In genomic region chr6:144585217-144585814, GRCh38 we compare ENCODE assay signal across 9 cellular contexts.
DNase-seq lines count a peak whose midpoint lies in the region; ATAC-seq, FAIRE-seq and TF ChIP-seq lines count a peak whose summit lies in the region.
"Had no signal": no experiment of that assay in that cellular context is flagged by ENCODE, and none has a peak within 500 bp of the region (broad histone marks: within the 10 kb centered on the region; RNA-seq: fewer than 3 reads in every experiment).

No MANE protein-coding gene starts in this region.

- no peaks in the 10 kb centered on the region for H3K23me2 ChIP-seq in H1 (ENCODE audit: low read depth, low read length)

- H3K18ac ChIP-seq in H1 (ENCODE audit: extremely low read depth, low read length) = no peak overlapping the region

- peak overlapping the region; percentile 14; the same call in 1 of the 2 replicates for H3K4me3 ChIP-seq in HUES6 (ENCODE audit: low read depth, low read length)
- peak overlapping the region in 1 of 4 experiments; percentile 52; a peak in 2 of 8 replicates for H3K4me3 ChIP-seq in H1 (ENCODE audit: extremely low read depth in 1 of 4, insufficient read depth in 2 of 4, low read depth in 3 of 4, low read length in 4 of 4)
- H3K4me3 ChIP-seq: SJSA1 had no signal

- DNase-seq in Calu3 (peak; percentile 9), OCI-M1 (lab: John Stamatoyannopoulos, UW) (peak; percentile 90), H1 (ENCODE audit: low read depth in 1 of 2, low spot score in 2 of 2) (no peak), nephron progenitor cell (no peak), GM12892 (ENCODE audit: insufficient read length) (no peak)
- DNase-seq in stimulated activated effector memory CD8-positive, alpha-beta T cell treated with anti-CD3 and anti-CD28 coated beads, Interleukin-12 subunit alpha, Interleukin-12 subunit beta, amount 100 ng/mL, for 72 hours (ENCODE audit: low spot score in 2 of 2) = no peak

- FAIRE-seq in H1 (lab: Jason Lieb, UNC) = peak; percentile 52
- FAIRE-seq in GM12892 (lab: Jason Lieb, UNC) = no peak

- no peak overlapping the region for H2AFZ ChIP-seq in H1 (ENCODE audit: low read length)

- TF ChIP-seq RAD21 in H1 (IDR thresholded peaks at IDR 0.05 in 1 of 2, conservative IDR thresholded peaks at IDR 0.05 in 1 of 2; ENCODE audit: low read depth in 2 of 2, low read length in 2 of 2) = peak; percentile 95 to 96

- H3K27me3 ChIP-seq in HUES6 (ENCODE audit: control insufficient read depth, insufficient read depth, low read length) (no peaks in the 10 kb centered on the region), H1 (replicated peaks in 1 of 4; ENCODE audit: control insufficient read depth in 3 of 4, extremely low read depth in 1 of 4, insufficient read depth in 3 of 4, low read length in 3 of 4) (no peaks in the 10 kb centered on the region)
- H3K27me3 ChIP-seq: SJSA1 had no signal

- no peak overlapping the region for H2BK15ac ChIP-seq in H1 (ENCODE audit: low read length)

- H3K4me2 ChIP-seq in H1 (ENCODE audit: insufficient read depth in 1 of 2, low read depth in 2 of 2, low read length in 2 of 2) = peak overlapping the region in 1 of 2 experiments; percentile 56; a peak in 1 of 4 replicates

- no peak for ATAC-seq in GM19351 (IDR thresholded peaks at IDR 0.05; ENCODE audit: unreplicated experiment)
- no peak for ATAC-seq in stimulated activated effector memory CD8-positive, alpha-beta T cell treated with anti-CD3 and anti-CD28 coated beads, Interleukin-12 subunit alpha, Interleukin-12 subunit beta, amount 100 ng/mL, for 72 hours

- 8% methylated on average over 3 of the region's 3 CpGs; no CpG with 5 or more reads in 1 of the 2 experiments for WGBS in H1 (ENCODE audit: extremely low coverage in 1 of 2, insufficient coverage in 1 of 2, insufficient read length in 1 of 2, insufficient replicate concordance in 2 of 2, low coverage in 1 of 2, low lambda C conversion rate in 2 of 2, missing lambda C conversion rate in 1 of 2), 2 experiments

- H3K4me1 Mint-ChIP-seq in Calu3 (ENCODE audit: low read depth, unreplicated experiment) (no peaks in the 10 kb centered on the region), nephron progenitor cell (peaks cover 19% of the 10 kb centered on the region)
- H3K4me1 Mint-ChIP-seq in stimulated activated effector memory CD8-positive, alpha-beta T cell treated with anti-CD3 and anti-CD28 coated beads, Interleukin-12 subunit alpha, Interleukin-12 subunit beta, amount 100 ng/mL, for 72 hours = peaks cover 36% of the 10 kb centered on the region

- no peak overlapping the region for H3K14ac ChIP-seq in H1 (ENCODE audit: insufficient read length)

- H3K56ac ChIP-seq in H1 (replicated peaks; ENCODE audit: insufficient read length, low read depth, low read length) = no peak overlapping the region

- H3K9ac ChIP-seq in HUES6 (ENCODE audit: low read length) (no peak overlapping the region), H1 (replicated peaks in 1 of 4; ENCODE audit: extremely low read depth in 1 of 4, low read depth in 3 of 4, low read length in 3 of 4) (no peak overlapping the region)

- H3K27ac ChIP-seq in HUES6 (ENCODE audit: low read depth, low read length) (no peak overlapping the region), H1 (ENCODE audit: low read depth, low read length) (no peak overlapping the region)
- H3K27ac ChIP-seq: SJSA1 had no signal

- H3K4me1 ChIP-seq in HUES6 (ENCODE audit: control insufficient read depth, insufficient read depth, low read length) (peaks cover 26% of the 10 kb centered on the region), H1 (replicated peaks in 1 of 4; ENCODE audit: control insufficient read depth in 3 of 4, insufficient read depth in 4 of 4, low read length in 3 of 4) (peaks cover 0 to 11% (median 5%) of the 10 kb centered on the region in 4 experiments; a peak in 5 of 7 replicates)
- H3K4me1 ChIP-seq: SJSA1 had no signal

- H4K20me1 ChIP-seq in H1 (replicated peaks in 1 of 2; ENCODE audit: control insufficient read depth in 1 of 2, insufficient read depth in 2 of 2, low read length in 2 of 2) = no peaks in the 10 kb centered on the region

- H3K36me3 ChIP-seq in HUES6 (ENCODE audit: control insufficient read depth, insufficient read depth, low read length) = no peaks in the 10 kb centered on the region
- H3K36me3 ChIP-seq in H1 (ENCODE audit: control insufficient read depth in 2 of 4, insufficient read depth in 4 of 4, low read length in 3 of 4) = peaks cover 0 to 3% (median 0%) of the 10 kb centered on the region in 4 experiments; a peak in 1 of 8 replicates

- H2BK5ac ChIP-seq in H1 (ENCODE audit: low read depth, low read length) = no peak overlapping the region

- BruUV-seq in Calu3 (replicated peaks; lab: Mats Ljungman, UMichigan) = no TSS peak

- POLR2A ChIA-PET in H1 (lab: Charles Lee; ENCODE audit: partially characterized antibody) = no interaction called here

- H2BK120ac ChIP-seq in H1 (replicated peaks; ENCODE audit: low read depth, low read length) = no peak overlapping the region

- no peak overlapping the region for H3K23ac ChIP-seq in H1 (ENCODE audit: insufficient read length)

- H2BK20ac ChIP-seq in H1 (ENCODE audit: low read length) = no peak overlapping the region

- intact Hi-C loops in Calu3 (cut with micrococcal nuclease; ENCODE audit: unreplicated experiment) = loop anchor here (1.0 to 10.0 kb wide), 5 partner anchors 189 to 627 kb away; no protein-coding TSS in a partner anchor

- H3K79me2 ChIP-seq in H1 (ENCODE audit: control insufficient read depth in 1 of 2, insufficient read depth in 2 of 2, low read length in 2 of 2) = peaks cover 0 to 24% of the 10 kb centered on the region in 2 experiments; a peak in 2 of 4 replicates

- no peak overlapping the region for H2BK12ac ChIP-seq in H1 (ENCODE audit: low read depth, low read length)

- H3K4me3 Mint-ChIP-seq in Calu3 (ENCODE audit: low read depth, unreplicated experiment) (no peak overlapping the region), nephron progenitor cell (no peak overlapping the region)
- H3K4me3 Mint-ChIP-seq in stimulated activated effector memory CD8-positive, alpha-beta T cell treated with anti-CD3 and anti-CD28 coated beads, Interleukin-12 subunit alpha, Interleukin-12 subunit beta, amount 100 ng/mL, for 72 hours = no peak overlapping the region

- H3K9me3 ChIP-seq in HUES6 (ENCODE audit: control insufficient read depth, insufficient read depth, low read depth, low read length) = no peaks in the 10 kb centered on the region
- H3K9me3 ChIP-seq in H1 (ENCODE audit: insufficient read depth in 2 of 2, low read depth in 1 of 2, low read length in 1 of 2) = no peaks in the 10 kb centered on the region
- H3K9me3 ChIP-seq: SJSA1 had no signal

- TF ChIP-seq CTCF in Calu3 (IDR thresholded peaks at IDR 0.05; ENCODE audit: unreplicated experiment) (peak; percentile 22), H1 (IDR thresholded peaks at IDR 0.05; ENCODE audit: control extremely low read depth in 1 of 3, insufficient read depth in 1 of 3, low read depth in 1 of 3, low read length in 3 of 3) (peak in 2 of 3 experiments; percentile 59 to 60; a peak in 3 of 4 replicates), nephron progenitor cell (IDR thresholded peaks at IDR 0.05) (peak; percentile 76)

- H3K4ac ChIP-seq in H1 (replicated peaks; ENCODE audit: insufficient read length, low read depth, low read length) = no peak overlapping the region

- no peak overlapping the region for H2AK5ac ChIP-seq in H1 (ENCODE audit: low read depth, low read length)

- TF ChIP-seq POLR2A in H1 (IDR thresholded peaks at IDR 0.05; ENCODE audit: control extremely low read depth in 1 of 2, low read depth in 2 of 2, low read length in 2 of 2) (no peak), GM12892 (IDR thresholded peaks at IDR 0.05; ENCODE audit: low read depth, low read length) (no peak)

- no peak overlapping the region for H4K8ac ChIP-seq in H1 (ENCODE audit: extremely low read depth, insufficient read depth, low read length)

- H3K79me1 ChIP-seq in H1 (ENCODE audit: low read depth, low read length) = no peaks in the 10 kb centered on the region

- no peak overlapping the region for H3K27ac Mint-ChIP-seq in Calu3 (ENCODE audit: unreplicated experiment)
- H3K27ac Mint-ChIP-seq in nephron progenitor cell = no peak overlapping the region
- no peak overlapping the region for H3K27ac Mint-ChIP-seq in stimulated activated effector memory CD8-positive, alpha-beta T cell treated with anti-CD3 and anti-CD28 coated beads, Interleukin-12 subunit alpha, Interleukin-12 subunit beta, amount 100 ng/mL, for 72 hours

- H4K91ac ChIP-seq in H1 (replicated peaks; ENCODE audit: insufficient read length, low read length) = no peak overlapping the region

- TF ChIP-seq EP300 in H1 (IDR thresholded peaks at IDR 0.05; ENCODE audit: borderline replicate concordance in 1 of 2, low read depth in 2 of 2, low read length in 2 of 2) = no peak

- no peaks in the 10 kb centered on the region for H3K36me3 Mint-ChIP-seq in Calu3 (ENCODE audit: insufficient read depth, unreplicated experiment)
- no peaks in the 10 kb centered on the region for H3K36me3 Mint-ChIP-seq in nephron progenitor cell (ENCODE audit: low read depth)
- no peaks in the 10 kb centered on the region for H3K36me3 Mint-ChIP-seq in stimulated activated effector memory CD8-positive, alpha-beta T cell treated with anti-CD3 and anti-CD28 coated beads, Interleukin-12 subunit alpha, Interleukin-12 subunit beta, amount 100 ng/mL, for 72 hours

- H4K5ac ChIP-seq in H1 (ENCODE audit: insufficient read length, low read depth, low read length) = no peak overlapping the region

- H3K9me3 Mint-ChIP-seq in Calu3 (ENCODE audit: low read depth, unreplicated experiment) (no peaks in the 10 kb centered on the region), nephron progenitor cell (no peaks in the 10 kb centered on the region)
- H3K9me3 Mint-ChIP-seq in stimulated activated effector memory CD8-positive, alpha-beta T cell treated with anti-CD3 and anti-CD28 coated beads, Interleukin-12 subunit alpha, Interleukin-12 subunit beta, amount 100 ng/mL, for 72 hours = no peaks in the 10 kb centered on the region

- H3K27me3 Mint-ChIP-seq in Calu3 (ENCODE audit: unreplicated experiment) (no peaks in the 10 kb centered on the region), nephron progenitor cell (ENCODE audit: low read depth, poor library complexity) (no peaks in the 10 kb centered on the region)

- CTCF ChIA-PET in Calu3 (lab: Charles Lee) (interaction anchor here (0.9 kb wide), 1 partner anchor 76 kb away, joined by 3 read pairs; no protein-coding TSS in a partner anchor), H1 (lab: Charles Lee; ENCODE audit: partially characterized antibody) (interaction anchor here (0.6 to 4.3 kb wide), 28 partner anchors 11 to 1048 kb away, joined by 3 to 15 read pairs (median 3); no protein-coding TSS in a partner anchor)

TF ChIP-seq in H1, 55 proteins besides CTCF, POLR2A, EP300 and RAD21 (continues in another document):
- TF ChIP-seq YY1 (IDR thresholded peaks at IDR 0.05; ENCODE audit: low read depth, low read length) = no peak
- TF ChIP-seq TBP (IDR thresholded peaks at IDR 0.05; ENCODE audit: low read depth, low read length) = no peak
- no peak for TF ChIP-seq RFX5 (IDR thresholded peaks at IDR 0.05; ENCODE audit: borderline replicate concordance, low read depth, low read length)
- TF ChIP-seq TAF7 (optimal IDR thresholded peaks at IDR 0.05; ENCODE audit: borderline replicate concordance, low read depth, low read length) = no peak
- no peak for TF ChIP-seq EZH2 (IDR thresholded peaks at IDR 0.05; ENCODE audit: low read depth, low read length, severe bottlenecking)
- TF ChIP-seq RNF2 (IDR thresholded peaks at IDR 0.05; ENCODE audit: borderline replicate concordance, low read depth, low read length, missing control alignments, poor library complexity, severe bottlenecking) = no peak

Comparison
In these comparisons a context has a peak if more than half of its experiments do, and no peak if none do; other contexts are left out.
1. DNase-seq: peak in Calu3 (single experiment) and OCI-M1 (single experiment); none in H1 (0 of 2), nephron progenitor cell (single experiment), GM12892 (single experiment) and stimulated activated effector memory CD8-positive, alpha-beta T cell treated with anti-CD3 and anti-CD28 coated beads, Interleukin-12 subunit alpha, Interleukin-12 subunit beta, amount 100 ng/mL, for 72 hours (0 of 2).
2. CTCF ChIP-seq: peak in every context shown above with its lines; median percentile 76 in nephron progenitor cell; 60 in H1; 22 in Calu3.